8 cellular contexts compared by ENCODE assay signal in genomic region chr1:96722161-96722908, GRCh38. TPM values are rescaled to one million over a fixed set of nuclear protein-coding genes. Genes with fewer than 3 reads are reported as not detected.
DNase-seq lines count a peak whose midpoint lies in the region; ATAC-seq and TF ChIP-seq lines count a peak whose summit lies in the region.

No MANE protein-coding gene starts in this region.

- ATAC-seq in GM21529 (IDR thresholded peaks at IDR 0.05; ENCODE audit: unreplicated experiment) (peak; percentile 49), sciatic nerve (peak; percentile 89)

- H3K4me3 ChIP-seq in HUES48 (ENCODE audit: low read depth, low read length) (peak overlapping the region; percentile 98), SJSA1 (peak overlapping the region; percentile 85), iPS-15b (ENCODE audit: low read depth, low read length) (peak overlapping the region; percentile 94)

- H3K9ac ChIP-seq in ES-I3 (ENCODE audit: low read depth, low read length) (peak overlapping the region; percentile 69), HUES48 (ENCODE audit: low read depth, low read length) (peak overlapping the region; percentile 99), iPS-15b (ENCODE audit: low read depth, low read length) (peak overlapping the region; percentile 98)

- TF ChIP-seq CTCF in GM13976 (IDR thresholded peaks at IDR 0.05; ENCODE audit: borderline replicate concordance, control extremely low read depth, extremely low read depth, insufficient read depth, missing control alignments) = no peak

- H3K9me3 ChIP-seq in ES-I3 (ENCODE audit: control insufficient read depth, insufficient read depth, low read length) (no peaks in the 10 kb centered on the region), HUES48 (ENCODE audit: control insufficient read depth, insufficient read depth, low read length) (no peaks in the 10 kb centered on the region), SJSA1 (replicated peaks) (no peaks in the 10 kb centered on the region), iPS-15b (ENCODE audit: control insufficient read depth, insufficient read depth, low read length) (no peaks in the 10 kb centered on the region)

- intact Hi-C loops in sciatic nerve (cut with DNase I) = no loop called here

- H3K27ac ChIP-seq in HUES48 (ENCODE audit: low read depth, low read length) = peak overlapping the region; percentile 99
- H3K27ac ChIP-seq in SJSA1 = peak overlapping the region; percentile 96

- DNase-seq in SJSA1 (ENCODE audit: low read depth in 1 of 2, low spot score in 2 of 2) = peak; percentile 71 to 78
- peak; percentile 20 for DNase-seq in brain pericyte (ENCODE audit: low read depth, low spot score)
- peak; percentile 81 for DNase-seq in sciatic nerve (ENCODE audit: low spot score)
- no peak for DNase-seq in GM13976 (ENCODE audit: low spot score)

- H3K36me3 ChIP-seq in ES-I3 (ENCODE audit: insufficient read depth, low read length) (peaks cover 3% of the 10 kb centered on the region; the same call in 1 of the 2 replicates), HUES48 (ENCODE audit: control insufficient read depth, insufficient read depth, low read length) (peaks cover 39% of the 10 kb centered on the region), SJSA1 (peaks cover 43% of the 10 kb centered on the region), iPS-15b (ENCODE audit: control insufficient read depth, insufficient read depth, low read length) (peaks cover 3% of the 10 kb centered on the region)

- H3K27me3 ChIP-seq in HUES48 (ENCODE audit: control insufficient read depth, insufficient read depth, low read length) = no peaks in the 10 kb centered on the region
- H3K27me3 ChIP-seq in SJSA1 (replicated peaks) = no peaks in the 10 kb centered on the region
- H3K27me3 ChIP-seq in iPS-15b (ENCODE audit: control insufficient read depth, insufficient read depth, low read length) = no peaks in the 10 kb centered on the region

- peaks cover 13% of the 10 kb centered on the region; the same call in 1 of the 2 replicates for H3K4me1 ChIP-seq in ES-I3 (ENCODE audit: insufficient read depth, low read length)
- H3K4me1 ChIP-seq in HUES48 (ENCODE audit: control insufficient read depth, insufficient read depth, low read length) = peaks cover 23% of the 10 kb centered on the region
- H3K4me1 ChIP-seq in SJSA1 (replicated peaks) = peaks cover 15% of the 10 kb centered on the region
- H3K4me1 ChIP-seq in iPS-15b (ENCODE audit: control insufficient read depth, insufficient read depth, low read length) = peaks cover 5% of the 10 kb centered on the region

- in situ Hi-C loops in GM13976 (cut with MboI; ENCODE audit: low sequenced_read_pairs, unreplicated experiment) = no loop called here

RNA-seq across cellular contexts. Expression of gene PTBP2, which starts 0.8 kb away (rescaled TPM):
- total RNA-seq in SJSA1 (2014; rRNA removed; shearing (Covaris generic)) = 9.1 and 20.4 TPM in 2 replicates
- 55.6 TPM for total RNA-seq in sciatic nerve
